In the genomic region with DNA sequence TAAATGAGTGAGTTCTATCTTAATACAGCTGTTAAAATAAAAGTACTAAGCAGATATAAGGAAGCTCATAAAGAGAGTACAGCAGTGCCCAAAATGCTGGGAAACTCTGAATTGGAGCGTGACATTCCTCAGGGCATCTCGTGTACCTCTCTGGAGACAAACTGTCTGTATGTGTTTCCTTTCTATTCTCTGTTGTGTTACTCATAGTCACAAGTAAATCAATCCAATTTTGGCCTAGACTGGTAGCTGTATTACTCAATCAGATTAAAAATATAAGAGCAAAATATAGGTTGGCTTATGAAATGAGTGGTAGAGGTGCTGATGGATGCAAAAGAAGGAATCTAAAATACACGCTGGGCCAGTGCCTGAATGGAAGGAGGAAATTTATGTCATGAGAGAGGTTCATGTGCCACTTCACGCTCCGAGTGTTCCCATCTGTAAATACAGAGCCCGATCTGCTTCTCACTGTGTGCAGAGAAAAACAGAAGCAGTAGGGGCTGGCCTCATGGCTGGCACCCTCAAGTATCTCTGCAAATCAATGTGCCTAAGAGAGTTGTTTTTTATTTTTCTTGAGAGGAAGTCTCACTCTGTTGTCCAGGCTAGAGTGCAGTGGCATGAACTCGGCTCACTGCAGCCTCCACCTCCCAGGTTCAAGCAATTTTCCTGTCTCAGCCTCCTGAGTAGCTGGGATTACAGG, we compare ENCODE assay signal across 14 cellular contexts. TPM values are rescaled to one million over a fixed set of nuclear protein-coding genes. Genes with fewer than 3 reads are reported as not detected.
DNase-seq lines count a peak whose midpoint lies in the region; ATAC-seq and TF ChIP-seq lines count a peak whose summit lies in the region.
"Had no signal": no experiment of that assay in that cellular context is flagged by ENCODE, and none has a peak within 500 bp of the region (broad histone marks: within the 10 kb centered on the region; RNA-seq: fewer than 3 reads in every experiment).

No MANE protein-coding gene starts in this region.

- H3K9me2 ChIP-seq in GM23338 (ENCODE audit: insufficient read depth): 0 out of 2 replicates have a peak, but pooled peaks cover 9% of the 10 kb centered on the region

- 0 out of 2 replicates have a peak overlapping the region, but pooled peaks have one; percentile 32 for H3K27ac ChIP-seq in GM23338 (ENCODE audit: low read depth)
- no peak overlapping the region for H3K27ac ChIP-seq in psoas muscle
- H3K27ac ChIP-seq: left lung, testis had no signal

- DNase-seq in GM23338 (ENCODE audit: low spot score) (no peak), NOMO-1 (lab: John Stamatoyannopoulos, UW; ENCODE audit: unreplicated experiment in 2 of 2) (peak; percentile 39 to 68), choroid plexus epithelial cell (ENCODE audit: low read depth) (peak; percentile 13), psoas muscle (no peak), cerebellum (ENCODE audit: low spot score) (no peak), occipital lobe (lab: John Stamatoyannopoulos, UW) (no peak), NCI-H774 (lab: John Stamatoyannopoulos, UW) (no peak)
- DNase-seq: H9, left lung, MM.1S, NCI-H2227 treated with DMSO at 0.1 percent for 48 hours, testis had no signal

- H3K27me3 Mint-ChIP-seq in GM23338 (ENCODE audit: insufficient read depth, low read depth, poor library complexity): peaks cover 5% of the 10 kb centered on the region

- H3K4me2 ChIP-seq in GM23338: no peak overlapping the region

- H3K36me3 ChIP-seq in GM23338 (ENCODE audit: insufficient read depth): no peaks in the 10 kb centered on the region
- no peaks in the 10 kb centered on the region for H3K36me3 ChIP-seq in psoas muscle (ENCODE audit: insufficient read depth in 1 of 2, low read depth in 1 of 2)
- H3K36me3 ChIP-seq: left lung had no signal

- H3K27ac Mint-ChIP-seq in GM23338: no peak overlapping the region
- H3K27ac Mint-ChIP-seq: nephron had no signal

- peak overlapping the region; percentile 66; the same call in 1 of the 2 replicates for H2AFZ ChIP-seq in GM23338

- no peaks in the 10 kb centered on the region for H4K20me1 ChIP-seq in GM23338 (replicated peaks; ENCODE audit: insufficient read depth)

- H3K9me3 Mint-ChIP-seq in GM23338: no peaks in the 10 kb centered on the region; the same call in 2 of the 3 replicates
- H3K9me3 Mint-ChIP-seq: H9, nephron had no signal

- TF ChIP-seq CTCF in GM23338 (conservative IDR thresholded peaks at IDR 0.05; ENCODE audit: low read depth in 2 of 2) (no peak), choroid plexus epithelial cell (conservative IDR thresholded peaks at IDR 0.05; ENCODE audit: low read depth, low read length) (no peak), psoas muscle (IDR thresholded peaks at IDR 0.05) (no peak)

- H3K4me1 ChIP-seq in GM23338 (ENCODE audit: insufficient read depth) (peaks cover 8% of the 10 kb centered on the region; the same call in 1 of the 2 replicates), psoas muscle (no peaks in the 10 kb centered on the region)
- H3K4me1 ChIP-seq: left lung, testis had no signal

- no peak overlapping the region for H3K4me3 ChIP-seq in GM23338
- H3K4me3 ChIP-seq in choroid plexus epithelial cell (ENCODE audit: low read depth, low read length): no peak overlapping the region
- H3K4me3 ChIP-seq in psoas muscle: no peak overlapping the region
- H3K4me3 ChIP-seq: left lung, testis had no signal

- WGBS in psoas muscle, 3 donors: 54 to 67% (median 62%) methylated on average over 7 of the region's 7 CpGs

- H3K4me3 Mint-ChIP-seq in GM23338: no peak overlapping the region
- H3K4me3 Mint-ChIP-seq: H9, nephron had no signal

- H3K27me3 ChIP-seq in GM23338 (ENCODE audit: insufficient read depth): no peaks in the 10 kb centered on the region
- no peaks in the 10 kb centered on the region for H3K27me3 ChIP-seq in psoas muscle (ENCODE audit: insufficient read depth in 3 of 3, low read length in 2 of 3)
- H3K27me3 ChIP-seq: left lung, testis had no signal

- no peaks in the 10 kb centered on the region for H3K79me2 ChIP-seq in GM23338 (replicated peaks; ENCODE audit: insufficient read depth)

- no peaks in the 10 kb centered on the region for H3K9me3 ChIP-seq in psoas muscle
- H3K9me3 ChIP-seq: left lung, testis had no signal

- intact Hi-C loops in psoas muscle (cut with DNase I): no loop called here

- H3K36me3 Mint-ChIP-seq in GM23338 (ENCODE audit: low read depth): no peaks in the 10 kb centered on the region

- ATAC-seq in GM23338 (no peak), psoas muscle (peak; percentile 37 to 75 (median 48)), HG02610 (IDR thresholded peaks at IDR 0.05; ENCODE audit: unreplicated experiment) (no peak)
- ATAC-seq: left lung had no signal

- no peaks in the 10 kb centered on the region; the same call in 1 of the 2 replicates for H3F3A ChIP-seq in GM23338 (replicated peaks; ENCODE audit: low read depth)

- peaks cover 7% of the 10 kb centered on the region for H3K4me1 Mint-ChIP-seq in GM23338
- H3K4me1 Mint-ChIP-seq: nephron had no signal

TF ChIP-seq in GM23338, 12 proteins besides CTCF, POLR2A, EP300 and RAD21:
- TF ChIP-seq ZNF114 (CRISPR knock-in tag; IDR thresholded peaks at IDR 0.05) (no peak), EZH2phosphoT487 (IDR thresholded peaks at IDR 0.05; ENCODE audit: unreplicated experiment) (no peak), ZNF331 (CRISPR knock-in tag; IDR thresholded peaks at IDR 0.05; ENCODE audit: low read depth) (no peak)
- TF ChIP-seq, protein P1, sequence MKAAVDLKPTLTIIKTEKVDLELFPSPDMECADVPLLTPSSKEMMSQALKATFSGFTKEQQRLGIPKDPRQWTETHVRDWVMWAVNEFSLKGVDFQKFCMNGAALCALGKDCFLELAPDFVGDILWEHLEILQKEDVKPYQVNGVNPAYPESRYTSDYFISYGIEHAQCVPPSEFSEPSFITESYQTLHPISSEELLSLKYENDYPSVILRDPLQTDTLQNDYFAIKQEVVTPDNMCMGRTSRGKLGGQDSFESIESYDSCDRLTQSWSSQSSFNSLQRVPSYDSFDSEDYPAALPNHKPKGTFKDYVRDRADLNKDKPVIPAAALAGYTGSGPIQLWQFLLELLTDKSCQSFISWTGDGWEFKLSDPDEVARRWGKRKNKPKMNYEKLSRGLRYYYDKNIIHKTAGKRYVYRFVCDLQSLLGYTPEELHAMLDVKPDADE (IDR thresholded peaks at IDR 0.05): no peak
TF ChIP-seq in GM23338: peak in this region for 0.

RNA-seq across cellular contexts. Expression of a gene that starts 58.7 kb away (rescaled TPM):
- total RNA-seq in GM23338 (2014; rRNA removed; shearing (Covaris generic)): 0.66 TPM in 1 of 2 replicates, not detected in the other
- polyA plus RNA-seq in GM23338 (2016; fragmentation: Nextera tagmentation; extraction: Ambion mirVana) (0.65 and 0.78 TPM in 2 replicates), psoas muscle (10 to 100 TPM; 15.9 to 19.1 (median 16.5) TPM)
- total RNA-seq in psoas muscle (10 to 100 TPM; 10.1 to 35.1 (median 28.4) TPM), cerebellum (20.1 TPM), occipital lobe (25.7 TPM)
- total RNA-seq: H9 had no signal

Comparison
In these comparisons a context has a peak if more than half of its experiments do, and no peak if none do; other contexts are left out.
1. ATAC-seq: peak in psoas muscle (4 of 4); none in GM23338 (single experiment) and HG02610 (single experiment).
2. DNase-seq: peak in NOMO-1 (2 of 2) and choroid plexus epithelial cell (single experiment); none in GM23338 (single experiment), psoas muscle (0 of 2), cerebellum (single experiment), occipital lobe (single experiment) and NCI-H774 (single experiment).